ENCODE assay signal across 11 cellular contexts in the genomic region with DNA sequence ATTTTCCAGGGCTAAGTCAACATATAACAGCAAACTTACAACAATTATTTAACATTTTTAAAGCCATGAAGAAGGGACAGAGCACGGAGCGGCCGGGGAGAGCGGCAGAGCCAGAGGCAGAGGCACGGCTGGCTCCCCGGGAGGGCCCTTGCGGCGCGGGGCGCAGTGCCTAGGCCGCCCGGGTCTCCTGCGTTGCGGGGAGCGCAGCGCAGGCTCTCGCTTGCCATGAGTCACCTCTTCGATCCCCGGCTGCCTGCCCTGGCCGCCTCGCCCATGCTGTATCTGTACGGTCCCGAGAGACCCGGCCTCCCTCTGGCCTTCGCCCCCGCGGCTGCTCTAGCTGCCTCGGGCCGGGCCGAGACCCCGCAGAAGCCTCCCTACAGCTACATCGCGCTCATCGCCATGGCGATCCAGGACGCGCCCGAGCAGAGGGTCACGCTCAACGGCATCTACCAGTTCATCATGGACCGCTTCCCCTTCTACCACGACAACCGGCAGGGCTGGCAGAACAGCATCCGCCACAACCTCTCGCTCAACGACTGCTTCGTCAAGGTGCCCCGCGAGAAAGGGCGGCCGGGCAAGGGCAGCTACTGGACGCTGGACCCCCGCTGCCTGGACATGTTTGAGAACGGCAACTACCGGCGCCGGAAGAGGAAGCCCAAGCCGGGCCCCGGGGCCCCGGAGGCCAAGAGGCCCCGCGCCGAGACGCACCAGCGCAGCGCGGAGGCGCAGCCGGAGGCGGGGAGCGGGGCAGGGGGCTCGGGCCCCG. TPM values are rescaled to one million over a fixed set of nuclear protein-coding genes. Genes with fewer than 3 reads are reported as not detected.
DNase-seq lines count a peak whose midpoint lies in the region; ATAC-seq and TF ChIP-seq lines count a peak whose summit lies in the region.
"Had no signal": no experiment of that assay in that cellular context is flagged by ENCODE, and none has a peak within 500 bp of the region (broad histone marks: within the 10 kb centered on the region; RNA-seq: fewer than 3 reads in every experiment).

FOXL1 (plus strand) TSS at position 51 of the 769 bp plus-strand sequence; CDS start at position 226, 175 bp downstream.

- H4K20me1 ChIP-seq in fibroblast of lung (ENCODE audit: control insufficient read depth, extremely low read depth, insufficient read depth, low read length), result no peaks in the 10 kb centered on the region

- DNase-seq in AG04450 (ENCODE audit: low read depth, low spot score), result peak; percentile 56
- no peak for DNase-seq in Peyer's patch
- DNase-seq in fibroblast of lung (ENCODE audit: low read depth in 2 of 2), result peak in 1 of 2 donors; percentile 83
- no peak for DNase-seq in amygdala (lab: John Stamatoyannopoulos, UW)
- no peak for DNase-seq in Caco-2
- DNase-seq: activated CD8-positive, alpha-beta memory T cell treated with anti-CD3 and anti-CD28 coated beads for 24 hours; COR-L47; NCI-H345 had no signal

- H3K4me2 ChIP-seq in fibroblast of lung (ENCODE audit: extremely low read depth, insufficient read depth, low read length), result peak within 1 kb of the TSS; percentile 93

- H3K4me1 ChIP-seq in Peyer's patch, result peaks cover 0 to 7% (median 0%) of the 10 kb centered on the region in 4 donors
- H3K4me1 ChIP-seq in fibroblast of lung (ENCODE audit: control insufficient read depth, extremely low read depth, insufficient read depth, low read length), result peaks cover 15% of the 10 kb centered on the region
- H3K4me1 ChIP-seq in muscle layer of duodenum (ENCODE audit: control insufficient read depth in 1 of 2, insufficient read depth in 2 of 2, low read length in 2 of 2), result peaks cover 0 to 28% of the 10 kb centered on the region in 2 donors
- H3K4me1 ChIP-seq in Caco-2, result peaks cover 9% of the 10 kb centered on the region; the same call in 1 of the 2 replicates

- H2AFZ ChIP-seq in fibroblast of lung (ENCODE audit: low read length), result peak within 1 kb of the TSS; percentile 28

- peaks cover 7% of the 10 kb centered on the region for H3K4me1 Mint-ChIP-seq in Caco-2 (ENCODE audit: low read depth, unreplicated experiment)

- H3K27me3 ChIP-seq in AG04450 (ENCODE audit: control insufficient read depth, insufficient read depth, low read length) (no peaks in the 10 kb centered on the region), Peyer's patch (peaks cover 0 to 30% of the 10 kb centered on the region in 2 donors), fibroblast of lung (ENCODE audit: control insufficient read depth, insufficient read depth, low read length) (no peaks in the 10 kb centered on the region), muscle layer of duodenum (ENCODE audit: low read depth, low read length) (peaks cover 36% of the 10 kb centered on the region), Caco-2 (replicated peaks; ENCODE audit: control insufficient read depth, insufficient read depth, low read length) (no peaks in the 10 kb centered on the region)

- intact Hi-C loops in Caco-2 (cut with micrococcal nuclease; ENCODE audit: unreplicated experiment), result loop anchor here (5.0 kb wide), 2 partner anchors 254 to 484 kb away; no protein-coding TSS in a partner anchor

- H3K9me3 ChIP-seq in AG04450 (ENCODE audit: control insufficient read depth, insufficient read depth, low read length), result peaks cover 3% of the 10 kb centered on the region; the same call in 1 of the 2 replicates
- no peaks in the 10 kb centered on the region for H3K9me3 ChIP-seq in Peyer's patch
- no peaks in the 10 kb centered on the region for H3K9me3 ChIP-seq in fibroblast of lung (ENCODE audit: control insufficient read depth, insufficient read depth, low read depth, low read length)
- no peaks in the 10 kb centered on the region for H3K9me3 ChIP-seq in muscle layer of duodenum (ENCODE audit: control insufficient read depth in 1 of 2, low read length in 2 of 2)
- no peaks in the 10 kb centered on the region for H3K9me3 ChIP-seq in Caco-2

- H3K4me3 ChIP-seq in AG04450 (ENCODE audit: low read depth, low read length) (peak within 1 kb of the TSS; percentile 86), Peyer's patch (peak within 1 kb of the TSS in 3 of 4 donors; percentile 27 to 47 (median 37)), fibroblast of lung (replicated peaks in 1 of 4; ENCODE audit: control extremely low read depth in 1 of 4, insufficient read depth in 1 of 4, low read depth in 3 of 4, low read length in 4 of 4) (peak within 1 kb of the TSS; percentile 62 to 86 (median 78)), muscle layer of duodenum (ENCODE audit: low read depth in 1 of 2, low read length in 2 of 2) (peak within 1 kb of the TSS in 1 of 2 donors; percentile 31), Caco-2 (ENCODE audit: low read depth, low read length) (no peak within 1 kb of the TSS)

- H3K9me3 Mint-ChIP-seq in Caco-2 (ENCODE audit: unreplicated experiment), result no peaks in the 10 kb centered on the region

- peak within 1 kb of the TSS; percentile 100 for H3K27ac ChIP-seq in AG04450 (ENCODE audit: low read depth, low read length)
- peak within 1 kb of the TSS; percentile 38 to 80 (median 66) for H3K27ac ChIP-seq in Peyer's patch
- H3K27ac ChIP-seq in fibroblast of lung (ENCODE audit: insufficient read depth, low read length), result peak within 1 kb of the TSS; percentile 97
- H3K27ac ChIP-seq in muscle layer of duodenum (ENCODE audit: low read length), result peak within 1 kb of the TSS; percentile 43

- H3K36me3 ChIP-seq in Peyer's patch (no peaks in the 10 kb centered on the region), fibroblast of lung (ENCODE audit: control insufficient read depth, insufficient read depth, low read length) (no peaks in the 10 kb centered on the region), muscle layer of duodenum (ENCODE audit: control insufficient read depth in 1 of 2, insufficient read depth in 2 of 2, low read length in 2 of 2) (no peaks in the 10 kb centered on the region), Caco-2 (ENCODE audit: control insufficient read depth, insufficient read depth, low read length) (no peaks in the 10 kb centered on the region)

- no peak for TF ChIP-seq CTCF in AG04450 (IDR thresholded peaks at IDR 0.05; ENCODE audit: low read depth, low read length)
- TF ChIP-seq CTCF in Peyer's patch (IDR thresholded peaks at IDR 0.05), result no peak
- TF ChIP-seq CTCF in fibroblast of lung (conservative IDR thresholded peaks at IDR 0.05 in 1 of 2, IDR thresholded peaks at IDR 0.05 in 1 of 2; ENCODE audit: low read depth in 1 of 2, low read length in 2 of 2), result no peak
- TF ChIP-seq CTCF in Caco-2 (IDR thresholded peaks at IDR 0.05; ENCODE audit: insufficient read depth in 1 of 2, low read depth in 1 of 2, low read length in 1 of 2, severe bottlenecking in 1 of 2, unreplicated experiment in 1 of 2), result no peak

- no peak for TF ChIP-seq POLR2A in Peyer's patch (IDR thresholded peaks at IDR 0.05)

- peaks cover 10% of the 10 kb centered on the region for H3K36me3 Mint-ChIP-seq in Caco-2 (ENCODE audit: insufficient read depth, unreplicated experiment)

- H3K9ac ChIP-seq in fibroblast of lung (ENCODE audit: insufficient read depth, low read length), result peak within 1 kb of the TSS; percentile 83

- POLR2A ChIA-PET in AG04450 (lab: Yijun Ruan, JAX), result interaction anchor here (0.8 to 2.4 kb wide), 9 partner anchors 12 to 382 kb away, joined by 3 to 9 read pairs (median 4); no protein-coding TSS in a partner anchor
- POLR2A ChIA-PET in Caco-2 (lab: Charles Lee), result no interaction called here

- peaks cover 23% of the 10 kb centered on the region for H3K27me3 Mint-ChIP-seq in Caco-2 (ENCODE audit: insufficient read depth, unreplicated experiment)

- ATAC-seq in HG03196 (IDR thresholded peaks at IDR 0.05; ENCODE audit: unreplicated experiment) (no peak), GM21423 (IDR thresholded peaks at IDR 0.05; ENCODE audit: unreplicated experiment) (no peak)

- H3K4me3 Mint-ChIP-seq in Caco-2 (ENCODE audit: unreplicated experiment), result no peak within 1 kb of the TSS

- BruUV-seq in Caco-2 (replicated peaks; lab: Mats Ljungman, UMichigan), result no TSS peak

- H3K79me2 ChIP-seq in fibroblast of lung (ENCODE audit: control insufficient read depth, insufficient read depth, low read length), result peaks cover 53% of the 10 kb centered on the region

- H3K27ac Mint-ChIP-seq in Caco-2 (ENCODE audit: unreplicated experiment), result no peak within 1 kb of the TSS

- CTCF ChIA-PET in AG04450 (lab: Charles Lee) (interaction anchor here (1.0 to 1.2 kb wide), 2 partner anchors 14 to 484 kb away, joined by 4 to 5 read pairs; no protein-coding TSS in a partner anchor), Caco-2 (lab: Charles Lee) (no interaction called here)

RNA-seq across cellular contexts. Expression of gene FOXL1, which starts in this region (rescaled TPM):
- 41.1 and 41.9 TPM in 2 replicates for polyA plus RNA-seq in AG04450 (2011; rRNA removed)
- polyA minus RNA-seq in AG04450 (2011; rRNA and poly(A)+ RNA removed), result 29.7 and 30.4 TPM in 2 replicates
- total RNA-seq in Peyer's patch, result 10 to 100 TPM in 1 of 4 donors, 1 to 10 TPM in 3; 2.0 to 12.4 (median 3.0) TPM
- total RNA-seq in fibroblast of lung, result 24.1 and 27.4 TPM in 2 replicates
- polyA plus RNA-seq in fibroblast of lung, result 5.9 and 19.0 TPM in 2 replicates
- 9.4 and 31.1 TPM in 2 replicates for polyA plus RNA-seq in fibroblast of lung (2012)
- 4.9 and 6.9 TPM in 2 replicates for polyA minus RNA-seq in fibroblast of lung (ENCODE audit: low replicate concordance)
- total RNA-seq in Caco-2 (2022), result 0.11 TPM in 1 of 2 replicates, not detected in the other

Comparison
In these comparisons a context has a peak if more than half of its experiments do, and no peak if none do; other contexts are left out.
1. H3K27ac ChIP-seq: peak in every context shown above with its lines; median percentile 100 in AG04450; 97 in fibroblast of lung; 66 in Peyer's patch; 43 in muscle layer of duodenum.